ENCODE assay signal across 8 cellular contexts in the genomic region with DNA sequence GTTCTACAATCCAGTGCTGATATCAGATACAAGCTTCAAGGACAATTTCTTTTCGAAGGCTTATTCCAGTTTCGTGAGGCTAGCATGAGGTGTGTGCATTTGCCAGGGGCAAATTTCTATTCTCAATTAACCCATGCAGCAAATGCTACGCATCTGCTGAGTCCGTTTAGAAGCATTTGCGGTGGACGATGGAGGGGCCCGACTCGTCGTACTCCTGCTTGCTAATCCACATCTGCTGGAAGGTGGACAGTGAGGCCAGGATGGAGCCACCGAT. TPM values are rescaled to one million over a fixed set of nuclear protein-coding genes. Genes with fewer than 3 reads are reported as not detected.
DNase-seq lines count a peak whose midpoint lies in the region; ATAC-seq lines count a peak whose summit lies in the region.

No MANE protein-coding gene starts in this region.

- peak overlapping the region; percentile 86 for H3K27ac Mint-ChIP-seq in T-helper 1 cell treated with Interleukin-12 subunit alpha and Interleukin-12 subunit beta and Interleukin-4 antibody, amounts not matched to agents 30 μg/mL and 1 μg/mL, for 36 hours
- H3K27ac Mint-ChIP-seq in activated naive CD8-positive, alpha-beta T cell treated with anti-CD3 and anti-CD28 coated beads, Interleukin-2, amount 50 U/mL, for 24 hours = peak overlapping the region; percentile 96

- H3K27ac ChIP-seq in substantia nigra (ENCODE audit: low read depth, low read length, poor library complexity, severe bottlenecking) = peak overlapping the region; percentile 93

- H3K9me3 Mint-ChIP-seq in T-helper 1 cell treated with Interleukin-12 subunit alpha and Interleukin-12 subunit beta and Interleukin-4 antibody, amounts not matched to agents 30 μg/mL and 1 μg/mL, for 36 hours = no peaks in the 10 kb centered on the region
- no peaks in the 10 kb centered on the region for H3K9me3 Mint-ChIP-seq in activated naive CD8-positive, alpha-beta T cell treated with anti-CD3 and anti-CD28 coated beads, Interleukin-2, amount 50 U/mL, for 24 hours

- peaks cover 20% of the 10 kb centered on the region for H3K4me1 Mint-ChIP-seq in T-helper 1 cell treated with Interleukin-12 subunit alpha and Interleukin-12 subunit beta and Interleukin-4 antibody, amounts not matched to agents 30 μg/mL and 1 μg/mL, for 36 hours (ENCODE audit: low read depth)
- peaks cover 32% of the 10 kb centered on the region for H3K4me1 Mint-ChIP-seq in activated naive CD8-positive, alpha-beta T cell treated with anti-CD3 and anti-CD28 coated beads, Interleukin-2, amount 50 U/mL, for 24 hours

- DNase-seq in T-helper 1 cell (no peak), kidney tubule cell (ENCODE audit: low spot score) (peak; percentile 21), substantia nigra (lab: John Stamatoyannopoulos, UW) (no peak), anterior cingulate cortex (lab: John Stamatoyannopoulos, UW) (no peak)
- DNase-seq in activated naive CD8-positive, alpha-beta T cell treated with anti-CD3 and anti-CD28 coated beads, Interleukin-2, amount 50 U/mL, for 24 hours = no peak
- no peak for DNase-seq in stimulated activated CD4-positive, alpha-beta T cell treated with anti-CD3 and anti-CD28 coated beads, Interleukin-12 subunit alpha, Interleukin-12 subunit beta, amount 100 ng/mL, for 4 hours

- H3K27me3 Mint-ChIP-seq in T-helper 1 cell treated with Interleukin-12 subunit alpha and Interleukin-12 subunit beta and Interleukin-4 antibody, amounts not matched to agents 30 μg/mL and 1 μg/mL, for 36 hours (ENCODE audit: low read depth) = peaks cover 1% of the 10 kb centered on the region
- H3K27me3 Mint-ChIP-seq in activated naive CD8-positive, alpha-beta T cell treated with anti-CD3 and anti-CD28 coated beads, Interleukin-2, amount 50 U/mL, for 24 hours = no peaks in the 10 kb centered on the region

- peaks cover 45% of the 10 kb centered on the region for H3K36me3 Mint-ChIP-seq in T-helper 1 cell treated with Interleukin-12 subunit alpha and Interleukin-12 subunit beta and Interleukin-4 antibody, amounts not matched to agents 30 μg/mL and 1 μg/mL, for 36 hours (ENCODE audit: low read depth)
- peaks cover 38% of the 10 kb centered on the region for H3K36me3 Mint-ChIP-seq in activated naive CD8-positive, alpha-beta T cell treated with anti-CD3 and anti-CD28 coated beads, Interleukin-2, amount 50 U/mL, for 24 hours (ENCODE audit: low read depth)

- H3K4me3 Mint-ChIP-seq in T-helper 1 cell treated with Interleukin-12 subunit alpha and Interleukin-12 subunit beta and Interleukin-4 antibody, amounts not matched to agents 30 μg/mL and 1 μg/mL, for 36 hours = peak overlapping the region; percentile 96
- peak overlapping the region; percentile 98 for H3K4me3 Mint-ChIP-seq in activated naive CD8-positive, alpha-beta T cell treated with anti-CD3 and anti-CD28 coated beads, Interleukin-2, amount 50 U/mL, for 24 hours

- no peak for ATAC-seq in activated naive CD8-positive, alpha-beta T cell treated with anti-CD3 and anti-CD28 coated beads, Interleukin-2, amount 50 U/mL, for 24 hours
- ATAC-seq in esophagus mucosa = no peak

RNA-seq across cellular contexts. Expression of a gene that starts 2.1 kb away (rescaled TPM):
- 4,027 TPM for total RNA-seq in esophagus mucosa

RNA-seq across cellular contexts. Expression of a gene that starts 17.7 kb away (rescaled TPM):
- 0.76 TPM for total RNA-seq in esophagus mucosa

RNA-seq across cellular contexts. Expression of a gene that starts 41.7 kb away (rescaled TPM):
- 16.3 TPM for total RNA-seq in esophagus mucosa
